In the genomic region with DNA sequence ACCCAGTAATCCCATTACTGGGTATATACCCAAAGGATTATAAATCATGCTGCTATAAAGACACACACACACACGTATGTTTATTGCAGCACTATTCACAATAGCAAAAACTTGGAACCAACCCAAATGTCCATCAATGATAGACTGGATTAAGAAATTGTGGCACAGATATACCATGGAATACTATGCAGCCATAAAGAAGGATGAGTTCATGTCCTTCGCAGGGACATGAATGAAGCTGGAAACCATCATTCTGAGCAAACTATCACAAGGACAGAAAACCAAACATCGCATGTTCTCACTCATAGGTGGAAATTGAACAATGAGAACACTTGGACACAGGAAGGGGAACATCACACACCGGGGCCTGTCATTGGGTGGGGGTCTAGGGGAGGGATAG, we compare ENCODE assay signal across 1 cellular context. TPM values are rescaled to one million over a fixed set of nuclear protein-coding genes. Genes with fewer than 3 reads are reported as not detected.
"Had no signal": no experiment of that assay in that cellular context is flagged by ENCODE, and none has a peak within 500 bp of the region (broad histone marks: within the 10 kb centered on the region; RNA-seq: fewer than 3 reads in every experiment).

No MANE protein-coding gene starts in this region.

RNA-seq across cellular contexts. Expression of a gene that starts 54.6 kb away (rescaled TPM):
- total RNA-seq: T-helper 17 cell had no signal
